Comparison of ENCODE assay signal across 8 cellular contexts in genomic region chr2:237701859-237702370, GRCh38.
A peak's percentile ranks its signal among the peaks of the same experiment; 100 is the strongest.
DNase-seq lines count a peak whose midpoint lies in the region; ATAC-seq and TF ChIP-seq lines count a peak whose summit lies in the region.

No MANE protein-coding gene starts in this region.

- H3K9ac ChIP-seq in mesenchymal stem cell (ENCODE audit: low read length): peak overlapping the region; percentile 55

- in situ Hi-C loops in brain microvascular endothelial cell (cut with HindIII; ENCODE audit: low pct_ligation_motif_present, low sequenced_read_pairs): no loop called here

- peak overlapping the region; percentile 75 for H2BK120ac ChIP-seq in mesenchymal stem cell (ENCODE audit: low read depth, low read length)

- H3K9me3 ChIP-seq in mesenchymal stem cell (ENCODE audit: control insufficient read depth, low read length): no peaks in the 10 kb centered on the region
- no peaks in the 10 kb centered on the region for H3K9me3 ChIP-seq in upper lobe of right lung

- H3K4me2 ChIP-seq in mesenchymal stem cell (ENCODE audit: low read length, poor library complexity, severe bottlenecking): no peak overlapping the region

- peak overlapping the region; percentile 51 to 69 for H3K18ac ChIP-seq in mesenchymal stem cell (ENCODE audit: low read depth in 1 of 2, low read length in 2 of 2)

- H3K4me3 ChIP-seq in brain microvascular endothelial cell (ENCODE audit: low read depth, low read length) (no peak overlapping the region), mesenchymal stem cell (ENCODE audit: insufficient read depth in 1 of 2, low read depth in 1 of 2, low read length in 2 of 2) (peak overlapping the region in 1 of 2 experiments; percentile 40), upper lobe of right lung (peak overlapping the region; percentile 3)

- H3K4me3 Mint-ChIP-seq in activated naive CD4-positive, alpha-beta T cell treated with anti-CD3 and anti-CD28 coated beads, Interleukin-2, amount 50 U/mL, for 24 hours: peak overlapping the region; percentile 89

- H3K27ac ChIP-seq in brain microvascular endothelial cell: peak overlapping the region; percentile 96
- H3K27ac ChIP-seq in mesenchymal stem cell (ENCODE audit: low read length, poor library complexity, severe bottlenecking): peak overlapping the region; percentile 28
- H3K27ac ChIP-seq in upper lobe of right lung: peak overlapping the region; percentile 72

- H3K4me1 ChIP-seq in mesenchymal stem cell (ENCODE audit: control insufficient read depth, insufficient read depth, low read depth, low read length) (peaks cover 62% of the 10 kb centered on the region), upper lobe of right lung (peaks cover 98% of the 10 kb centered on the region)

- peak overlapping the region; percentile 96 for H3K27ac Mint-ChIP-seq in activated naive CD4-positive, alpha-beta T cell treated with anti-CD3 and anti-CD28 coated beads, Interleukin-2, amount 50 U/mL, for 24 hours

- H2AK5ac ChIP-seq in mesenchymal stem cell (ENCODE audit: low read length, severe bottlenecking): peak overlapping the region; percentile 74

- peak overlapping the region in 1 of 2 experiments; percentile 35 for H3K23ac ChIP-seq in mesenchymal stem cell (ENCODE audit: low read length in 2 of 2)

- ATAC-seq in upper lobe of right lung (no peak), omental fat pad (ENCODE audit: low FRiP score) (no peak), GM19035 (IDR thresholded peaks at IDR 0.05; ENCODE audit: unreplicated experiment) (no peak)

- peaks cover 95% of the 10 kb centered on the region for H3K4me1 Mint-ChIP-seq in activated naive CD4-positive, alpha-beta T cell treated with anti-CD3 and anti-CD28 coated beads, Interleukin-2, amount 50 U/mL, for 24 hours

- DNase-seq in activated naive CD4-positive, alpha-beta T cell treated with anti-CD3 and anti-CD28 coated beads, Interleukin-2, amount 50 U/mL, for 16 hours: no peak
- DNase-seq in brain microvascular endothelial cell (no peak), mesenchymal stem cell (no peak), upper lobe of right lung (no peak), C1 segment of cervical spinal cord (lab: John Stamatoyannopoulos, UW) (no peak), omental fat pad (ENCODE audit: low spot score) (no peak)

- H4K8ac ChIP-seq in mesenchymal stem cell (ENCODE audit: low read length): peak overlapping the region; percentile 67

- H2BK12ac ChIP-seq in mesenchymal stem cell (ENCODE audit: low read length in 2 of 2): peak overlapping the region in 1 of 2 experiments; percentile 85

- peak overlapping the region; percentile 92 for H2BK15ac ChIP-seq in mesenchymal stem cell (ENCODE audit: low read depth, poor library complexity, severe bottlenecking)

- H3K14ac ChIP-seq in mesenchymal stem cell (ENCODE audit: low read length in 2 of 2): peak overlapping the region in 1 of 2 experiments; percentile 56

- peak overlapping the region; percentile 12 to 84 for H3K4ac ChIP-seq in mesenchymal stem cell (ENCODE audit: low read depth in 1 of 2, low read length in 2 of 2)

- H3K36me3 ChIP-seq in brain microvascular endothelial cell (replicated peaks): no peaks in the 10 kb centered on the region
- H3K36me3 ChIP-seq in mesenchymal stem cell (ENCODE audit: control insufficient read depth in 1 of 2, insufficient read depth in 2 of 2, low read depth in 1 of 2, low read length in 2 of 2): no peaks in the 10 kb centered on the region
- H3K36me3 ChIP-seq in upper lobe of right lung: no peaks in the 10 kb centered on the region

- TF ChIP-seq CTCF in brain microvascular endothelial cell (IDR thresholded peaks at IDR 0.05; ENCODE audit: low read depth, low read length, missing control alignments) (no peak), upper lobe of right lung (IDR thresholded peaks at IDR 0.05) (no peak), omental fat pad (IDR thresholded peaks at IDR 0.05) (no peak)

- peaks cover 5% of the 10 kb centered on the region for H3K36me3 Mint-ChIP-seq in activated naive CD4-positive, alpha-beta T cell treated with anti-CD3 and anti-CD28 coated beads, Interleukin-2, amount 50 U/mL, for 24 hours

- intact Hi-C loops in upper lobe of right lung (cut with DNase I): no loop called here

- no peak overlapping the region for H2BK5ac ChIP-seq in mesenchymal stem cell (ENCODE audit: low read depth, low read length, poor library complexity, severe bottlenecking)

- no peak overlapping the region for H2AFZ ChIP-seq in mesenchymal stem cell (ENCODE audit: low read depth, low read length)

- H3K27me3 ChIP-seq in brain microvascular endothelial cell (replicated peaks) (no peaks in the 10 kb centered on the region), mesenchymal stem cell (ENCODE audit: control insufficient read depth in 1 of 2, insufficient read depth in 1 of 2, low read length in 2 of 2) (no peaks in the 10 kb centered on the region), upper lobe of right lung (no peaks in the 10 kb centered on the region)

- H3K9me3 Mint-ChIP-seq in activated naive CD4-positive, alpha-beta T cell treated with anti-CD3 and anti-CD28 coated beads, Interleukin-2, amount 50 U/mL, for 24 hours: no peaks in the 10 kb centered on the region

- H3K79me1 ChIP-seq in mesenchymal stem cell (replicated peaks; ENCODE audit: low read length, poor library complexity, severe bottlenecking): peaks cover 13% of the 10 kb centered on the region

- peak overlapping the region; percentile 65 for H4K91ac ChIP-seq in mesenchymal stem cell (ENCODE audit: low read length)

- WGBS in mesenchymal stem cell: 84% methylated on average over 10 of the region's 10 CpGs

- no peaks in the 10 kb centered on the region for H3K27me3 Mint-ChIP-seq in activated naive CD4-positive, alpha-beta T cell treated with anti-CD3 and anti-CD28 coated beads, Interleukin-2, amount 50 U/mL, for 24 hours

Comparison
In these comparisons a context has a peak if more than half of its experiments do, and no peak if none do; other contexts are left out.
1. H3K27ac ChIP-seq: peak in every context shown above with its lines; median percentile 96 in brain microvascular endothelial cell; 72 in upper lobe of right lung; 28 in mesenchymal stem cell.